Comparison of ENCODE assay signal across 18 cellular contexts in genomic region chr7:71286924-71287323, GRCh38.
A peak's percentile ranks its signal among the peaks of the same experiment; 100 is the strongest.
DNase-seq lines count a peak whose midpoint lies in the region; ATAC-seq, FAIRE-seq and TF ChIP-seq lines count a peak whose summit lies in the region.
"Had no signal": no experiment of that assay in that cellular context is flagged by ENCODE, and none has a peak within 500 bp of the region (broad histone marks: within the 10 kb centered on the region; RNA-seq: fewer than 3 reads in every experiment).

No MANE protein-coding gene starts in this region.

- H2BK15ac ChIP-seq in mesenchymal stem cell (ENCODE audit: low read depth, poor library complexity, severe bottlenecking): no peak overlapping the region

- H3K23ac ChIP-seq in mesenchymal stem cell (ENCODE audit: low read length in 2 of 2): no peak overlapping the region

- H3K4me1 ChIP-seq in endodermal cell (ENCODE audit: control insufficient read depth, insufficient read depth, low read length) (peaks cover 16% of the 10 kb centered on the region), mesenchymal stem cell (ENCODE audit: control insufficient read depth, insufficient read depth, low read depth, low read length) (no peaks in the 10 kb centered on the region), sigmoid colon (peaks cover 0 to 34% (median 26%) of the 10 kb centered on the region in 4 donors), uterus (no peaks in the 10 kb centered on the region)
- H3K4me1 ChIP-seq: Peyer's patch had no signal

- H3K4me3 ChIP-seq in endodermal cell (ENCODE audit: low read length) (no peak overlapping the region), mesenchymal stem cell (ENCODE audit: insufficient read depth in 1 of 2, low read depth in 1 of 2, low read length in 2 of 2) (no peak overlapping the region), sigmoid colon (no peak overlapping the region), uterus (no peak overlapping the region)
- H3K4me3 ChIP-seq: BLaER1 treated with 17β-estradiol and CSF1 and Interleukin-3, amounts not matched to agents 10 nM and 100 nM; K562; Peyer's patch had no signal

- H3K27ac ChIP-seq in endodermal cell (ENCODE audit: low read depth, low read length) (no peak overlapping the region), mesenchymal stem cell (ENCODE audit: low read length, poor library complexity, severe bottlenecking) (no peak overlapping the region), sigmoid colon (peak overlapping the region; percentile 46 to 78 (median 72)), uterus (peak overlapping the region; percentile 64)
- H3K27ac ChIP-seq: BLaER1 treated with 17β-estradiol and CSF1 and Interleukin-3, amounts not matched to agents 10 nM and 100 nM; Peyer's patch had no signal

- no peaks in the 10 kb centered on the region for H3K27me3 Mint-ChIP-seq in endodermal cell (ENCODE audit: insufficient read depth)
- H3K27me3 Mint-ChIP-seq in activated naive CD8-positive, alpha-beta T cell treated with anti-CD3 and anti-CD28 coated beads, Interleukin-2, amount 50 U/mL, for 24 hours: no peaks in the 10 kb centered on the region
- H3K27me3 Mint-ChIP-seq: CD8-positive, alpha-beta memory T cell had no signal

- ATAC-seq in activated naive CD8-positive, alpha-beta T cell treated with anti-CD3 and anti-CD28 coated beads, Interleukin-2, amount 50 U/mL, for 24 hours: no peak
- no peak for ATAC-seq in HG02884 (IDR thresholded peaks at IDR 0.05; ENCODE audit: unreplicated experiment)
- ATAC-seq: K562, Right ventricle myocardium inferior had no signal

- H3K9me3 ChIP-seq in endodermal cell (ENCODE audit: control insufficient read depth, low read length) (peaks cover 13% of the 10 kb centered on the region), mesenchymal stem cell (ENCODE audit: control insufficient read depth, low read length) (no peaks in the 10 kb centered on the region), sigmoid colon (no peaks in the 10 kb centered on the region), uterus (no peaks in the 10 kb centered on the region)
- H3K9me3 ChIP-seq: Peyer's patch had no signal

- DNase-seq in endodermal cell (peak; percentile 64), mesenchymal stem cell (no peak), sigmoid colon (no peak), uterus (no peak), GM12892 (ENCODE audit: insufficient read length) (no peak)
- DNase-seq in activated naive CD8-positive, alpha-beta T cell treated with anti-CD3 and anti-CD28 coated beads, Interleukin-2, amount 50 U/mL, for 24 hours: no peak
- DNase-seq: CD8-positive, alpha-beta memory T cell; DMS53; EL; NCI-H1105; NCI-H2081; Peyer's patch had no signal

- peak overlapping the region; percentile 56 for H3K27ac Mint-ChIP-seq in endodermal cell
- H3K27ac Mint-ChIP-seq in activated naive CD8-positive, alpha-beta T cell treated with anti-CD3 and anti-CD28 coated beads, Interleukin-2, amount 50 U/mL, for 24 hours: no peak overlapping the region

- no peak overlapping the region for H3K4ac ChIP-seq in mesenchymal stem cell (ENCODE audit: low read depth in 1 of 2, low read length in 2 of 2)

- H3K27me3 ChIP-seq in endodermal cell (ENCODE audit: control insufficient read depth, insufficient read depth, low read length, poor library complexity, severe bottlenecking) (no peaks in the 10 kb centered on the region), mesenchymal stem cell (ENCODE audit: control insufficient read depth in 1 of 2, insufficient read depth in 1 of 2, low read length in 2 of 2) (no peaks in the 10 kb centered on the region), sigmoid colon (no peaks in the 10 kb centered on the region), uterus (no peaks in the 10 kb centered on the region)
- H3K27me3 ChIP-seq: BLaER1 treated with 17β-estradiol and CSF1 and Interleukin-3, amounts not matched to agents 10 nM and 100 nM; Peyer's patch had no signal

- no peak for TF ChIP-seq CTCF in endodermal cell (conservative IDR thresholded peaks at IDR 0.05)
- TF ChIP-seq CTCF in sigmoid colon (IDR thresholded peaks at IDR 0.05): no peak
- TF ChIP-seq CTCF in uterus (IDR thresholded peaks at IDR 0.05): no peak

- no peak overlapping the region for H2BK120ac ChIP-seq in mesenchymal stem cell (ENCODE audit: low read depth, low read length)

- no peak overlapping the region for H4K8ac ChIP-seq in mesenchymal stem cell (ENCODE audit: low read length)

- peaks cover 19% of the 10 kb centered on the region for H3K36me3 ChIP-seq in endodermal cell (ENCODE audit: control insufficient read depth, insufficient read depth, low read length)
- H3K36me3 ChIP-seq in mesenchymal stem cell (ENCODE audit: control insufficient read depth in 1 of 2, insufficient read depth in 2 of 2, low read depth in 1 of 2, low read length in 2 of 2): no peaks in the 10 kb centered on the region
- H3K36me3 ChIP-seq in sigmoid colon: no peaks in the 10 kb centered on the region
- no peaks in the 10 kb centered on the region for H3K36me3 ChIP-seq in uterus
- H3K36me3 ChIP-seq: BLaER1 treated with 17β-estradiol and CSF1 and Interleukin-3, amounts not matched to agents 10 nM and 100 nM; Peyer's patch had no signal

- peaks cover 15% of the 10 kb centered on the region for H3K36me3 Mint-ChIP-seq in endodermal cell (ENCODE audit: low read depth)
- H3K36me3 Mint-ChIP-seq in activated naive CD8-positive, alpha-beta T cell treated with anti-CD3 and anti-CD28 coated beads, Interleukin-2, amount 50 U/mL, for 24 hours (ENCODE audit: low read depth): no peaks in the 10 kb centered on the region
- H3K36me3 Mint-ChIP-seq: CD8-positive, alpha-beta memory T cell had no signal

- no peaks in the 10 kb centered on the region for H3K79me1 ChIP-seq in mesenchymal stem cell (replicated peaks; ENCODE audit: low read length, poor library complexity, severe bottlenecking)

- H3K9me3 Mint-ChIP-seq in endodermal cell: peaks cover 2% of the 10 kb centered on the region
- peaks cover 3% of the 10 kb centered on the region for H3K9me3 Mint-ChIP-seq in activated naive CD8-positive, alpha-beta T cell treated with anti-CD3 and anti-CD28 coated beads, Interleukin-2, amount 50 U/mL, for 24 hours

- H2BK5ac ChIP-seq in mesenchymal stem cell (ENCODE audit: low read depth, low read length, poor library complexity, severe bottlenecking): no peak overlapping the region

- no peak overlapping the region for H3K4me3 Mint-ChIP-seq in endodermal cell
- no peak overlapping the region for H3K4me3 Mint-ChIP-seq in activated naive CD8-positive, alpha-beta T cell treated with anti-CD3 and anti-CD28 coated beads, Interleukin-2, amount 50 U/mL, for 24 hours
- H3K4me3 Mint-ChIP-seq: CD8-positive, alpha-beta memory T cell had no signal

- H4K91ac ChIP-seq in mesenchymal stem cell (ENCODE audit: low read length): no peak overlapping the region

- no peak overlapping the region for H3K4me2 ChIP-seq in mesenchymal stem cell (ENCODE audit: low read length, poor library complexity, severe bottlenecking)
- H3K4me2 ChIP-seq: BLaER1 treated with 17β-estradiol and CSF1 and Interleukin-3, amounts not matched to agents 10 nM and 100 nM had no signal

- peaks cover 51% of the 10 kb centered on the region for H3K4me1 Mint-ChIP-seq in endodermal cell
- H3K4me1 Mint-ChIP-seq in activated naive CD8-positive, alpha-beta T cell treated with anti-CD3 and anti-CD28 coated beads, Interleukin-2, amount 50 U/mL, for 24 hours: no peaks in the 10 kb centered on the region
- H3K4me1 Mint-ChIP-seq: CD8-positive, alpha-beta memory T cell had no signal

- H2AK5ac ChIP-seq in mesenchymal stem cell (ENCODE audit: low read length, severe bottlenecking): no peak overlapping the region

- 69 to 83% methylated on average over 9 of the region's 9 CpGs for WGBS in endodermal cell (ENCODE audit: insufficient coverage in 1 of 2, insufficient read length in 1 of 2), 2 experiments
- WGBS in mesenchymal stem cell: 65% methylated on average over 9 of the region's 9 CpGs
- 76 to 78% methylated on average over 9 of the region's 9 CpGs for WGBS in sigmoid colon, 2 donors

- no peak overlapping the region for H3K18ac ChIP-seq in mesenchymal stem cell (ENCODE audit: low read depth in 1 of 2, low read length in 2 of 2)

- H3K9ac ChIP-seq in endodermal cell (ENCODE audit: extremely low read depth, low read length, poor library complexity, severe bottlenecking) (no peak overlapping the region), mesenchymal stem cell (ENCODE audit: low read length) (peak overlapping the region; percentile 26)
- H3K9ac ChIP-seq: BLaER1 treated with 17β-estradiol and CSF1 and Interleukin-3, amounts not matched to agents 10 nM and 100 nM had no signal

- no peak for TF ChIP-seq POLR2A in sigmoid colon (IDR thresholded peaks at IDR 0.05)
- TF ChIP-seq POLR2A in uterus (IDR thresholded peaks at IDR 0.05): no peak
- TF ChIP-seq POLR2A in GM12892 (IDR thresholded peaks at IDR 0.05; ENCODE audit: low read depth, low read length): no peak

- TF ChIP-seq EP300 in sigmoid colon (IDR thresholded peaks at IDR 0.05): no peak

- H2AFZ ChIP-seq in mesenchymal stem cell (ENCODE audit: low read depth, low read length): no peak overlapping the region

- H2BK12ac ChIP-seq in mesenchymal stem cell (ENCODE audit: low read length in 2 of 2): no peak overlapping the region

- intact Hi-C loops in sigmoid colon (cut with DNase I) (no loop called here), uterus (cut with DNase I; ENCODE audit: low total_unique reads) (no loop called here)

- no peak overlapping the region for H3K14ac ChIP-seq in mesenchymal stem cell (ENCODE audit: low read length in 2 of 2)

- no peak for FAIRE-seq in GM12892 (lab: Jason Lieb, UNC)
- FAIRE-seq: GM12891, GM18507, K562 had no signal

Comparison
In these comparisons a context has a peak if more than half of its experiments do, and no peak if none do; other contexts are left out.
1. H3K27ac ChIP-seq: peak in sigmoid colon (4 of 4) and uterus (2 of 2); none in endodermal cell (single experiment) and mesenchymal stem cell (single experiment).